In the genomic region with DNA sequence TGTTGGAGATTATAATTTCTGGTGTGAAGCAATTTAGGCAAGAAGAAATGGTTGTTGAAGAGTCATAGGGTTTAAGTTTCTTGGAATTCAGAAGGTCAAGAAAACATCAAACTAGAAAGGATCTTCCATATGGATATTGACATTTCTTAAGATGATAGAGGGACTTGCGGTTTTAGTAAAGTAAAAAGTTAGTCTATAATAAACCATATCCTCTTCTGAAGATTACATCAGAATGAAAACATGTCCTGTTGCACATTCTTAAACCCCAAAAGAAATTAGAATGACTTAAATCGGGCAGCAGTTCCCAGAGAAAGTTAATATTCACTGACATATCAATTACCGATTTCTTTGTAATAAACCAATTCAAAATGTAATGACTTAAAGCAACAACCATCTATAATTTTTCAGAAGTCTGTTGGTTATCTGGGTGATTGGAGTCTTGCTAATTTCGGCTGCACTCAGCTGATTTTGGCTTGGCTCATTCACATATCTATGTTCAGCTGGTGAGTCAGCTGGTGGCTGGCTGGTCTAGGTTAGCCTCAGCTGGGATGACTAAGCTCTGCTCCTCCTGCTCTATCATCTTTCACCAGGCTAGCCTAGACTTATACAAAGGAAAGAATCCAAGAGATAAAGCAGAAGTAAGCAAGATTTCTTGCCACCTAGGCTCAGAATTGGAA, we compare ENCODE assay signal across 8 cellular contexts. TPM values are rescaled to one million over a fixed set of nuclear protein-coding genes. Genes with fewer than 3 reads are reported as not detected.
DNase-seq lines count a peak whose midpoint lies in the region; ATAC-seq, FAIRE-seq and TF ChIP-seq lines count a peak whose summit lies in the region.

No MANE protein-coding gene starts in this region.

- WGBS in stomach, 5 donors, result 62 to 78% (median 70%) methylated on average over 3 to 4 of the region's 4 CpGs
- WGBS in suprapubic skin, result 54% methylated on average over 4 of the region's 4 CpGs

- no peaks in the 10 kb centered on the region for H3K4me1 ChIP-seq in right atrium auricular region
- no peaks in the 10 kb centered on the region for H3K4me1 ChIP-seq in RWPE2 (ENCODE audit: insufficient read depth, poor library complexity, severe bottlenecking)
- no peaks in the 10 kb centered on the region for H3K4me1 ChIP-seq in stomach
- no peaks in the 10 kb centered on the region for H3K4me1 ChIP-seq in BE2C
- peaks cover 6% of the 10 kb centered on the region for H3K4me1 ChIP-seq in suprapubic skin

- TF ChIP-seq POLR2A in stomach (IDR thresholded peaks at IDR 0.05) (no peak), suprapubic skin (IDR thresholded peaks at IDR 0.05) (no peak)

- H3K4me3 ChIP-seq in right atrium auricular region, result no peak overlapping the region
- no peak overlapping the region for H3K4me3 ChIP-seq in RWPE2 (ENCODE audit: severe bottlenecking)
- no peak overlapping the region for H3K4me3 ChIP-seq in fibroblast of villous mesenchyme (ENCODE audit: low read depth, low read length)
- no peak overlapping the region for H3K4me3 ChIP-seq in stomach
- H3K4me3 ChIP-seq in BE2C (ENCODE audit: low read depth, low read length), result no peak overlapping the region
- no peak overlapping the region for H3K4me3 ChIP-seq in suprapubic skin

- TF ChIP-seq EP300 in stomach (IDR thresholded peaks at IDR 0.05) (no peak), suprapubic skin (IDR thresholded peaks at IDR 0.05) (no peak)

- H3K27ac ChIP-seq in right atrium auricular region, result no peak overlapping the region
- H3K27ac ChIP-seq in RWPE2 (ENCODE audit: poor library complexity, severe bottlenecking), result peak overlapping the region; percentile 20
- no peak overlapping the region for H3K27ac ChIP-seq in stomach
- no peak overlapping the region for H3K27ac ChIP-seq in suprapubic skin

- H3K27me3 ChIP-seq in right atrium auricular region (no peaks in the 10 kb centered on the region), RWPE2 (ENCODE audit: insufficient read depth, poor library complexity, severe bottlenecking) (no peaks in the 10 kb centered on the region), stomach (no peaks in the 10 kb centered on the region), BE2C (no peaks in the 10 kb centered on the region), suprapubic skin (no peaks in the 10 kb centered on the region)

- no peak for FAIRE-seq in frontal cortex (lab: Jason Lieb, UNC)

- intact Hi-C loops in Right ventricle myocardium superior (cut with DNase I), result no loop called here
- intact Hi-C loops in stomach (cut with DNase I; ENCODE audit: low total_unique reads), result no loop called here

- no peak for DNase-seq in Right ventricle myocardium superior
- DNase-seq in right atrium auricular region (ENCODE audit: low spot score), result no peak
- DNase-seq in RWPE2 (ENCODE audit: low spot score), result peak; percentile 76
- peak; percentile 90 for DNase-seq in fibroblast of villous mesenchyme (ENCODE audit: low read depth)
- peak; percentile 29 for DNase-seq in stomach
- DNase-seq in frontal cortex (ENCODE audit: low spot score in 2 of 2), result no peak
- DNase-seq in BE2C, result no peak
- no peak for DNase-seq in suprapubic skin (ENCODE audit: low spot score in 2 of 2)

- no peaks in the 10 kb centered on the region for H3K9me3 ChIP-seq in right atrium auricular region
- no peaks in the 10 kb centered on the region for H3K9me3 ChIP-seq in RWPE2 (ENCODE audit: severe bottlenecking)
- no peaks in the 10 kb centered on the region for H3K9me3 ChIP-seq in stomach
- no peaks in the 10 kb centered on the region for H3K9me3 ChIP-seq in BE2C
- no peaks in the 10 kb centered on the region for H3K9me3 ChIP-seq in suprapubic skin

- peak; percentile 73 for ATAC-seq in Right ventricle myocardium superior (ENCODE audit: poor library complexity)
- ATAC-seq in RWPE2 (ENCODE audit: low read depth), result peak; percentile 100

- TF ChIP-seq CTCF in right atrium auricular region (IDR thresholded peaks at IDR 0.05) (no peak), RWPE2 (IDR thresholded peaks at IDR 0.05; ENCODE audit: poor library complexity, severe bottlenecking) (no peak), fibroblast of villous mesenchyme (IDR thresholded peaks at IDR 0.05; ENCODE audit: insufficient read depth, low read depth, low read length) (no peak), stomach (IDR thresholded peaks at IDR 0.05) (no peak), BE2C (IDR thresholded peaks at IDR 0.05; ENCODE audit: low read depth, low read length) (no peak), suprapubic skin (IDR thresholded peaks at IDR 0.05) (no peak)

- H3K36me3 ChIP-seq in right atrium auricular region, result no peaks in the 10 kb centered on the region
- no peaks in the 10 kb centered on the region for H3K36me3 ChIP-seq in RWPE2 (ENCODE audit: low read depth)
- no peaks in the 10 kb centered on the region for H3K36me3 ChIP-seq in stomach
- H3K36me3 ChIP-seq in BE2C, result no peaks in the 10 kb centered on the region
- no peaks in the 10 kb centered on the region for H3K36me3 ChIP-seq in suprapubic skin

RNA-seq across cellular contexts. Expression of gene DYNLT3, which starts 24.4 kb away (rescaled TPM):
- total RNA-seq in Right ventricle myocardium superior (13.6 TPM), right atrium auricular region (10 to 100 TPM; 20.9 to 25.9 TPM), fibroblast of villous mesenchyme (79.9 and 87.0 TPM in 2 replicates), stomach (10 to 100 TPM in 4 of 5 donors, 1 to 10 TPM in 1; 8.2 to 47.0 (median 14.7) TPM), frontal cortex (27.3 TPM), suprapubic skin (10 to 100 TPM; 10.5 to 16.9 (median 11.1) TPM)
- polyA plus RNA-seq in stomach, result 10 to 100 TPM; 20.6 to 41.2 (median 35.5) TPM
- polyA plus RNA-seq in BE2C (2012; ENCODE audit: insufficient read depth, insufficient read length, low read depth), result 13.6 TPM

Comparison
In these comparisons a context has a peak if more than half of its experiments do, and no peak if none do; other contexts are left out.
1. DNase-seq: peak in RWPE2 (single experiment), fibroblast of villous mesenchyme (single experiment) and stomach (single experiment); none in Right ventricle myocardium superior (single experiment), right atrium auricular region (single experiment), frontal cortex (0 of 2), BE2C (single experiment) and suprapubic skin (0 of 2).